15 cellular contexts compared by ENCODE assay signal in genomic region chr2:727071-727470, GRCh38. TPM values are rescaled to one million over a fixed set of nuclear protein-coding genes. Genes with fewer than 3 reads are reported as not detected.
DNase-seq lines count a peak whose midpoint lies in the region; ATAC-seq and TF ChIP-seq lines count a peak whose summit lies in the region.
"Had no signal": no experiment of that assay in that cellular context is flagged by ENCODE, and none has a peak within 500 bp of the region (broad histone marks: within the 10 kb centered on the region; RNA-seq: fewer than 3 reads in every experiment).

No MANE protein-coding gene starts in this region.

- no peak overlapping the region for H3K4me3 Mint-ChIP-seq in T-helper 17 cell
- H3K4me3 Mint-ChIP-seq: activated naive CD4-positive, alpha-beta T cell treated with anti-CD3 and anti-CD28 coated beads for 36 hours had no signal

- no peaks in the 10 kb centered on the region for H3K4me1 Mint-ChIP-seq in T-helper 17 cell

- TF ChIP-seq CTCF in GM12864 (IDR thresholded peaks at IDR 0.05; ENCODE audit: low read depth, low read length, missing control alignments): no peak

- H3K9me3 ChIP-seq in T-helper 17 cell (ENCODE audit: control insufficient read depth, low read length, poor library complexity, severe bottlenecking): no peaks in the 10 kb centered on the region
- H3K9me3 ChIP-seq: MG63, thoracic aorta had no signal

- ATAC-seq in HG02610 (IDR thresholded peaks at IDR 0.05; ENCODE audit: unreplicated experiment): peak; percentile 75
- ATAC-seq in HG03342 (IDR thresholded peaks at IDR 0.05; ENCODE audit: unreplicated experiment): peak; percentile 81
- no peak for ATAC-seq in T-helper 17 cell

- H3K36me3 Mint-ChIP-seq in T-helper 17 cell (ENCODE audit: low read depth): peaks cover 2% of the 10 kb centered on the region

- H3K27me3 Mint-ChIP-seq in T-helper 17 cell: peaks cover 57% of the 10 kb centered on the region

- H3K4me3 ChIP-seq in GM12864 (ENCODE audit: low read depth, low read length): no peak overlapping the region
- H3K4me3 ChIP-seq: MG63, SK-N-MC, thoracic aorta had no signal

- no peak for TF ChIP-seq POLR2A in erythroblast (IDR thresholded peaks at IDR 0.05; ENCODE audit: low read length)

- no peak overlapping the region for H3K27ac Mint-ChIP-seq in T-helper 17 cell
- H3K27ac Mint-ChIP-seq: activated naive CD4-positive, alpha-beta T cell treated with anti-CD3 and anti-CD28 coated beads for 36 hours had no signal

- DNase-seq in GM12864 (ENCODE audit: low read depth) (peak; percentile 37), GM19240 (ENCODE audit: insufficient read length, low spot score) (peak; percentile 29), erythroblast (lab: John Stamatoyannopoulos, UW) (no peak), globus pallidus (ENCODE audit: low spot score) (no peak), NCI-H510A treated with DMSO at 0.1 percent for 48 hours (lab: John Stamatoyannopoulos, UW) (no peak), T-helper 17 cell (no peak)
- DNase-seq: activated CD4-positive, alpha-beta T cell treated with anti-CD3 and anti-CD28 coated beads for 1 hour; activated naive CD4-positive, alpha-beta T cell treated with anti-CD3 and anti-CD28 coated beads for 36 hours; foreskin melanocyte; MG63; NCI-H510A had no signal

RNA-seq across cellular contexts. Expression of gene TMEM18, which starts 49.9 kb away (rescaled TPM):
- total RNA-seq in T-helper 17 cell: 10 to 100 TPM; 29.3 to 34.3 TPM

Comparison
In these comparisons a context has a peak if more than half of its experiments do, and no peak if none do; other contexts are left out.
1. DNase-seq: peak in GM12864 (single experiment) and GM19240 (single experiment); none in erythroblast (0 of 2), globus pallidus (single experiment), NCI-H510A treated with DMSO at 0.1 percent for 48 hours (single experiment) and T-helper 17 cell (0 of 3).